In the genomic region with DNA sequence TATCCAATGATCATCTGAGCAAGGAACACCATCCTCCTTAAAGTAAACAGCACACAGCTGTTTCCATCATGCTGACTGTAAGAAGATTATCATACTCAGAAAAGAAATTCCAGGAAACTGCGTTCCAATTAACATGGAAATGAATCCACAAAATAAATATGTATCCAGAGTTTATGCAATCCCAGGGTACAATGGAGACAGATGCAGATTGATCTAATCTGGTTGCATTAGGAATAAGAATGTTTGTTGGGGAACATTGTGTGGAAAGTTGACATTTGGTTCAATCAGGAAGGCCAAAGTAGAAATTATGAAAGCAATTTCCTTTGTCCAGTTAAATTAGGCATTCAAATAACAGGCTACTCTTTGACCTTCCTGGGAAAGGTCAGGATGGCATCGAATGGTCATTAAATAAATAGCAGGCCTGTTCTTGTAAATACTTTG, we compare ENCODE assay signal across 11 cellular contexts.
DNase-seq lines count a peak whose midpoint lies in the region; ATAC-seq, FAIRE-seq and TF ChIP-seq lines count a peak whose summit lies in the region.
"Had no signal": no experiment of that assay in that cellular context is flagged by ENCODE, and none has a peak within 500 bp of the region (broad histone marks: within the 10 kb centered on the region; RNA-seq: fewer than 3 reads in every experiment).

No MANE protein-coding gene starts in this region.

- no peaks in the 10 kb centered on the region for H3K27me3 ChIP-seq in CD8-positive, alpha-beta T cell (ENCODE audit: insufficient read depth, low read length)
- H3K27me3 ChIP-seq in endothelial cell of umbilical vein (ENCODE audit: control insufficient read depth in 2 of 2, insufficient read depth in 2 of 2, low read length in 2 of 2) (no peaks in the 10 kb centered on the region), neutrophil (no peaks in the 10 kb centered on the region)

- no peaks in the 10 kb centered on the region for H3K79me2 ChIP-seq in endothelial cell of umbilical vein (ENCODE audit: control insufficient read depth, insufficient read depth, low read length)

- peaks cover 56% of the 10 kb centered on the region for H3K4me1 Mint-ChIP-seq in CD8-positive, alpha-beta T cell (ENCODE audit: low read depth)
- H3K4me1 Mint-ChIP-seq: brain, WTC11 had no signal

- dilution Hi-C loops in endothelial cell of umbilical vein (cut with MboI; ENCODE audit: extremely low pct_ligation_motif_present, low sequenced_read_pairs), result no loop called here

- H3K4me3 Mint-ChIP-seq in CD8-positive, alpha-beta T cell, result peak overlapping the region; percentile 2
- H3K4me3 Mint-ChIP-seq: brain, WTC11 had no signal

- no peak for ATAC-seq in CD8-positive, alpha-beta T cell
- ATAC-seq: WTC11 had no signal

- intact Hi-C loops in CD8-positive, alpha-beta T cell (cut with DNase I, micrococcal nuclease), result no loop called here
- intact Hi-C loops in endothelial cell of umbilical vein (cut with micrococcal nuclease), result loop anchor here (1.0 kb wide), 1 partner anchor 44 kb away; no protein-coding TSS in a partner anchor

- CTCF ChIA-PET in CD8-positive, alpha-beta T cell (lab: Charles Lee), result interaction anchor here (0.6 to 1.7 kb wide), 2 partner anchors 10 to 79 kb away, joined by 4 read pairs; no protein-coding TSS in a partner anchor
- CTCF ChIA-PET in endothelial cell of umbilical vein (lab: Charles Lee), result interaction anchor here (1.6 to 2.7 kb wide), 3 partner anchors 10 to 284 kb away, joined by 3 to 14 read pairs (median 9); no protein-coding TSS in a partner anchor

- peaks cover 2% of the 10 kb centered on the region for H3K9me1 ChIP-seq in endothelial cell of umbilical vein (replicated peaks; ENCODE audit: control insufficient read depth, extremely low read depth, insufficient read depth, low read length)

- H3K4me1 ChIP-seq in CD8-positive, alpha-beta T cell (ENCODE audit: insufficient read depth, low read length), result peaks cover 21% of the 10 kb centered on the region
- H3K4me1 ChIP-seq in endothelial cell of umbilical vein (ENCODE audit: control insufficient read depth, extremely low read depth, insufficient read depth, low read length) (peaks cover 20% of the 10 kb centered on the region), neutrophil (ENCODE audit: control insufficient read depth in 1 of 2, insufficient read depth in 1 of 2, low read depth in 1 of 2, low read length in 1 of 2) (peaks cover 17 to 29% of the 10 kb centered on the region in 2 experiments)

- H3K36me3 Mint-ChIP-seq in CD8-positive, alpha-beta T cell, result no peaks in the 10 kb centered on the region
- H3K36me3 Mint-ChIP-seq: brain, WTC11 had no signal

- H3K9me3 ChIP-seq in CD8-positive, alpha-beta T cell (ENCODE audit: low read length), result no peaks in the 10 kb centered on the region
- no peaks in the 10 kb centered on the region for H3K9me3 ChIP-seq in endothelial cell of umbilical vein (replicated peaks; ENCODE audit: control insufficient read depth, insufficient read depth, low read length)
- H3K9me3 ChIP-seq in neutrophil, result no peaks in the 10 kb centered on the region

- DNase-seq in CD8-positive, alpha-beta T cell, result no peak
- peak; percentile 14 for DNase-seq in NCI-H774 (lab: John Stamatoyannopoulos, UW)
- DNase-seq in endothelial cell of umbilical vein (ENCODE audit: low read depth, low spot score), result peak; percentile 88
- no peak for DNase-seq in NCI-H128 (lab: John Stamatoyannopoulos, UW; ENCODE audit: unreplicated experiment)
- no peak for DNase-seq in NCI-H187 treated with DMSO at 0.1 percent for 48 hours (lab: John Stamatoyannopoulos, UW)
- DNase-seq in COLO668 (lab: John Stamatoyannopoulos, UW; ENCODE audit: unreplicated experiment), result no peak
- DNase-seq: NCI-H446 treated with DMSO at 0.1 percent for 48 hours, SHP77 treated with DMSO at 0.1 percent for 48 hours had no signal

- H3K27me3 Mint-ChIP-seq in CD8-positive, alpha-beta T cell (ENCODE audit: low read depth), result no peaks in the 10 kb centered on the region
- H3K27me3 Mint-ChIP-seq: brain had no signal

- no peak overlapping the region for H3K9ac ChIP-seq in endothelial cell of umbilical vein (replicated peaks; ENCODE audit: extremely low read depth, insufficient read depth, low read length)

- H4K20me1 ChIP-seq in endothelial cell of umbilical vein (replicated peaks; ENCODE audit: control insufficient read depth, extremely low read depth, insufficient read depth, low read length), result no peaks in the 10 kb centered on the region

- H3K4me2 ChIP-seq in endothelial cell of umbilical vein (ENCODE audit: insufficient read depth, low read length), result peak overlapping the region; percentile 18

- no peak overlapping the region for H3K4me3 ChIP-seq in CD8-positive, alpha-beta T cell (ENCODE audit: low read depth, low read length)
- H3K4me3 ChIP-seq in endothelial cell of umbilical vein (replicated peaks in 1 of 3; ENCODE audit: insufficient read depth in 1 of 3, low read depth in 1 of 3, low read length in 3 of 3) (no peak overlapping the region), neutrophil (ENCODE audit: low read depth in 1 of 2, low read length in 1 of 2) (peak overlapping the region in 1 of 2 experiments; percentile 53)

- peak; percentile 88 for FAIRE-seq in endothelial cell of umbilical vein (lab: Jason Lieb, UNC)

- H3K9me3 Mint-ChIP-seq in CD8-positive, alpha-beta T cell, result no peaks in the 10 kb centered on the region

- no peak overlapping the region for H3K27ac ChIP-seq in CD8-positive, alpha-beta T cell (ENCODE audit: low read depth, low read length)
- peak overlapping the region; percentile 21 for H3K27ac ChIP-seq in endothelial cell of umbilical vein (ENCODE audit: insufficient read depth, low read depth, low read length)
- H3K27ac ChIP-seq in neutrophil, result peak overlapping the region; percentile 83

- TF ChIP-seq POLR2A in endothelial cell of umbilical vein (IDR thresholded peaks at IDR 0.05; ENCODE audit: low read depth, low read length), result no peak

- no peak overlapping the region for H3K27ac Mint-ChIP-seq in CD8-positive, alpha-beta T cell
- H3K27ac Mint-ChIP-seq: brain, WTC11 had no signal

- no peaks in the 10 kb centered on the region for H3K36me3 ChIP-seq in CD8-positive, alpha-beta T cell (ENCODE audit: insufficient read depth, low read length)
- H3K36me3 ChIP-seq in endothelial cell of umbilical vein (ENCODE audit: control insufficient read depth in 2 of 2, extremely low read depth in 1 of 2, insufficient read depth in 2 of 2, low read length in 2 of 2), result no peaks in the 10 kb centered on the region
- H3K36me3 ChIP-seq in neutrophil, result no peaks in the 10 kb centered on the region

- no peak for TF ChIP-seq CTCF in CD8-positive, alpha-beta T cell (IDR thresholded peaks at IDR 0.05)
- TF ChIP-seq CTCF in endothelial cell of umbilical vein (IDR thresholded peaks at IDR 0.05; ENCODE audit: extremely low read depth in 1 of 2, insufficient read depth in 1 of 2, low read depth in 1 of 2, low read length in 2 of 2), result no peak
- no peak for TF ChIP-seq CTCF in neutrophil (IDR thresholded peaks at IDR 0.05)

- no peak overlapping the region for H2AFZ ChIP-seq in endothelial cell of umbilical vein (ENCODE audit: low read depth, low read length)

- POLR2A ChIA-PET in CD8-positive, alpha-beta T cell (lab: Charles Lee), result interaction anchor here (1.1 kb wide), 1 partner anchor 101 kb away, joined by 3 read pairs; no protein-coding TSS in a partner anchor
- POLR2A ChIA-PET in endothelial cell of umbilical vein (lab: Charles Lee), result no interaction called here

- no TSS peak for BruUV-seq in endothelial cell of umbilical vein (replicated peaks; lab: Mats Ljungman, UMichigan)

TF ChIP-seq in endothelial cell of umbilical vein, 7 proteins besides CTCF, POLR2A, EP300 and RAD21:
- TF ChIP-seq POLR2AphosphoS5 (IDR thresholded peaks at IDR 0.05; ENCODE audit: insufficient read depth, low read depth, low read length) (peak; percentile 63), JUN (IDR thresholded peaks at IDR 0.05; ENCODE audit: borderline replicate concordance, insufficient read depth, insufficient read length, low read depth) (no peak), GATA2 (IDR thresholded peaks at IDR 0.05; ENCODE audit: insufficient read depth, insufficient read length, low read depth, low read length) (peak; percentile 82)

Comparison
In these comparisons a context has a peak if more than half of its experiments do, and no peak if none do; other contexts are left out.
1. DNase-seq: peak in NCI-H774 (single experiment) and endothelial cell of umbilical vein (single experiment); none in CD8-positive, alpha-beta T cell (0 of 7), NCI-H128 (single experiment), NCI-H187 treated with DMSO at 0.1 percent for 48 hours (single experiment) and COLO668 (single experiment).